ENCODE assay signal across 9 cellular contexts in the genomic region with DNA sequence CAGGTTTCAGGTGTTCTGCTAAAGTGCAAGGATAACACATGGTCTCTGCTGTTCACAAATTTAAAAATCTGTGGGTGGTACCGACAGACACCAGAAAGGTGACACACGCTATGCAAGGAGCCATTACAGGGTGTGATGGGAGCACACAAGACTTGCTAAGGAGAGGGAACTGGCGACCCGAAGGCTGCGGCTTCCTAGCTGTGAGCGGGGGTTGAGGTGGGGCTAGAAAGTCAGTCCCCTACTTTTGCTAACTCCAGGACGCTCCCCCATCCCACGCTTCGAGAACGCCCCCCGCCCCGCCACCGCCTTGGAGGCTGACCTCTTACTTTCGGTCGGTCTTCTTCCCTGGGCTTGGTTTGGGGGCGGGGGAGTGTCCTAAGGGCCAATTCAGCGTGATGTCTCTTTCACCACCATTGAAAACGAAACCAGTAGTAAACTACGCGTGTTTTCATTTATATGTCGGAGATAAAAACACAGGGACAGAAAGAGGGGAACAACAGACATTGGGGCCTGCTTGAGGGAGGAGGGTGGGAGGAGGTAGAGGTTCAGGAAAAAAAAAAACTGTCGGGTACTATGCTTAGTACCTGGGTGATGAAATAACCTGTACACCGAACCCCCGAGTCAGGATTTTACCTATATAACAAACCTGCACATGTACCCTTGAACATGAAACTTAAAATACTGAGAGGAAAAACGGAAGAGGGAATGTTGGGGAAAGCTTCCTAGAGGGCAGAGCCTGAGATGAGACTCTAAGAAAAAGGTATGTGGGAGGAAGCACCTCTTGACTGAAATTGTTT. TPM values are rescaled to one million over a fixed set of nuclear protein-coding genes. Genes with fewer than 3 reads are reported as not detected.
A peak's percentile ranks its signal among the peaks of the same experiment; 100 is the strongest.
DNase-seq lines count a peak whose midpoint lies in the region; ATAC-seq and TF ChIP-seq lines count a peak whose summit lies in the region.
"Had no signal": no experiment of that assay in that cellular context is flagged by ENCODE, and none has a peak within 500 bp of the region (broad histone marks: within the 10 kb centered on the region; RNA-seq: fewer than 3 reads in every experiment).

No MANE protein-coding gene starts in this region.

- H3K27ac Mint-ChIP-seq in T-helper 2 cell treated with Interferon-gamma antibody and Interleukin-4, amounts not matched to agents 5 μg/mL and 100 μg/mL, for 36 hours: no peak overlapping the region
- no peak overlapping the region for H3K27ac Mint-ChIP-seq in stimulated activated naive B cell treated with anti-CD40 and anti-IgM and Interleukin-4, amounts not matched to agents 10 μg/mL and 1 μg/mL and 100 μg/mL, for 72 hours

- H3K27me3 Mint-ChIP-seq in T-helper 2 cell treated with Interferon-gamma antibody and Interleukin-4, amounts not matched to agents 5 μg/mL and 100 μg/mL, for 36 hours (ENCODE audit: low read depth): no peaks in the 10 kb centered on the region
- H3K27me3 Mint-ChIP-seq in stimulated activated naive B cell treated with anti-CD40 and anti-IgM and Interleukin-4, amounts not matched to agents 10 μg/mL and 1 μg/mL and 100 μg/mL, for 72 hours: no peaks in the 10 kb centered on the region

- H3K36me3 ChIP-seq in H7 (replicated peaks; ENCODE audit: control insufficient read depth, insufficient read depth, low read length): peaks cover 13% of the 10 kb centered on the region
- no peaks in the 10 kb centered on the region for H3K36me3 ChIP-seq in lung (ENCODE audit: control insufficient read depth in 2 of 2, insufficient read depth in 2 of 2, low read length in 2 of 2)

- DNase-seq in AG04450 (ENCODE audit: low read depth, low spot score) (no peak), H7 (peak; percentile 58), choroid plexus epithelial cell (ENCODE audit: low read depth) (peak; percentile 72), lung (ENCODE audit: low spot score) (peak; percentile 69), superior temporal gyrus (ENCODE audit: extremely low spot score) (no peak), DMS153 (lab: John Stamatoyannopoulos, UW) (no peak)
- peak; percentile 77 for DNase-seq in T-helper 2 cell treated with Interferon-gamma antibody and Interleukin-4, amounts not matched to agents 5 μg/mL and 100 μg/mL, for 36 hours (ENCODE audit: low spot score)
- DNase-seq in stimulated activated naive B cell treated with anti-CD40 and anti-IgM and Interleukin-4, amounts not matched to agents 10 μg/mL and 1 μg/mL and 100 μg/mL, for 72 hours: peak; percentile 65

- ATAC-seq in lung (ENCODE audit: insufficient read depth, low FRiP score): no peak
- ATAC-seq in stimulated activated naive B cell treated with anti-CD40 and anti-IgM and Interleukin-4, amounts not matched to agents 10 μg/mL and 1 μg/mL and 100 μg/mL, for 72 hours (replicated peaks): peak; percentile 22 to 26

- peaks cover 34% of the 10 kb centered on the region for H3K4me1 Mint-ChIP-seq in T-helper 2 cell treated with Interferon-gamma antibody and Interleukin-4, amounts not matched to agents 5 μg/mL and 100 μg/mL, for 36 hours (ENCODE audit: low read depth)
- H3K4me1 Mint-ChIP-seq in stimulated activated naive B cell treated with anti-CD40 and anti-IgM and Interleukin-4, amounts not matched to agents 10 μg/mL and 1 μg/mL and 100 μg/mL, for 72 hours: peaks cover 28% of the 10 kb centered on the region in 2 donors

- no peaks in the 10 kb centered on the region for H3K9me3 Mint-ChIP-seq in T-helper 2 cell treated with Interferon-gamma antibody and Interleukin-4, amounts not matched to agents 5 μg/mL and 100 μg/mL, for 36 hours
- no peaks in the 10 kb centered on the region for H3K9me3 Mint-ChIP-seq in stimulated activated naive B cell treated with anti-CD40 and anti-IgM and Interleukin-4, amounts not matched to agents 10 μg/mL and 1 μg/mL and 100 μg/mL, for 72 hours

- H3K27ac ChIP-seq in AG04450 (ENCODE audit: low read depth, low read length) (peak overlapping the region; percentile 100), lung (ENCODE audit: low read depth in 1 of 2, low read length in 1 of 2) (peak overlapping the region; percentile 90 to 92)

- peaks cover 6 to 9% of the 10 kb centered on the region in 2 donors for H3K4me1 ChIP-seq in lung (ENCODE audit: control insufficient read depth in 2 of 2, insufficient read depth in 2 of 2, low read length in 2 of 2)

- H3K9me3 ChIP-seq in AG04450 (ENCODE audit: control insufficient read depth, insufficient read depth, low read length) (no peaks in the 10 kb centered on the region), lung (ENCODE audit: control insufficient read depth in 2 of 2, insufficient read depth in 1 of 2, low read length in 1 of 2) (no peaks in the 10 kb centered on the region)

- H3K4me3 ChIP-seq in AG04450 (ENCODE audit: low read depth, low read length) (peak overlapping the region; percentile 75), H7 (ENCODE audit: insufficient read depth, low read depth, low read length) (peak overlapping the region; percentile 96), choroid plexus epithelial cell (ENCODE audit: low read depth, low read length) (peak overlapping the region; percentile 71), lung (peak overlapping the region; percentile 54)

- H3K27me3 ChIP-seq in AG04450 (ENCODE audit: control insufficient read depth, insufficient read depth, low read length): no peaks in the 10 kb centered on the region
- no peaks in the 10 kb centered on the region for H3K27me3 ChIP-seq in H7 (ENCODE audit: control insufficient read depth, insufficient read depth, low read length)
- no peaks in the 10 kb centered on the region for H3K27me3 ChIP-seq in lung (ENCODE audit: control insufficient read depth, insufficient read depth)

- CTCF ChIA-PET in AG04450 (lab: Charles Lee): interaction anchor here (0.7 to 1.6 kb wide), 3 partner anchors 20 to 42 kb away, joined by 3 to 4 read pairs (median 3); no protein-coding TSS in a partner anchor

- H3K4me3 Mint-ChIP-seq in T-helper 2 cell treated with Interferon-gamma antibody and Interleukin-4, amounts not matched to agents 5 μg/mL and 100 μg/mL, for 36 hours: no peak overlapping the region
- no peak overlapping the region for H3K4me3 Mint-ChIP-seq in stimulated activated naive B cell treated with anti-CD40 and anti-IgM and Interleukin-4, amounts not matched to agents 10 μg/mL and 1 μg/mL and 100 μg/mL, for 72 hours

- WGBS in lung, 2 donors: 0 to 1% methylated on average over 25 of the region's 25 CpGs

- POLR2A ChIA-PET in AG04450 (lab: Yijun Ruan, JAX): interaction anchor here (0.6 to 1.1 kb wide), 2 partner anchors 15 to 348 kb away, joined by 3 read pairs; no protein-coding TSS in a partner anchor

- peaks cover 19% of the 10 kb centered on the region for H3K36me3 Mint-ChIP-seq in T-helper 2 cell treated with Interferon-gamma antibody and Interleukin-4, amounts not matched to agents 5 μg/mL and 100 μg/mL, for 36 hours (ENCODE audit: low read depth)
- H3K36me3 Mint-ChIP-seq in stimulated activated naive B cell treated with anti-CD40 and anti-IgM and Interleukin-4, amounts not matched to agents 10 μg/mL and 1 μg/mL and 100 μg/mL, for 72 hours: peaks cover 12 to 23% of the 10 kb centered on the region in 2 donors

- TF ChIP-seq CTCF in AG04450 (IDR thresholded peaks at IDR 0.05; ENCODE audit: low read depth, low read length) (no peak), choroid plexus epithelial cell (conservative IDR thresholded peaks at IDR 0.05; ENCODE audit: low read depth, low read length) (no peak), lung (IDR thresholded peaks at IDR 0.05; ENCODE audit: control extremely low read depth, extremely low read depth) (no peak)

RNA-seq across cellular contexts. Expression of gene CKS1B, which starts 1.1 kb away (rescaled TPM):
- polyA plus RNA-seq in AG04450 (2011; rRNA removed) (66.4 and 81.3 TPM in 2 replicates), lung (10 to 100 TPM; 26.9 to 38.2 TPM)
- polyA minus RNA-seq in AG04450 (2011; rRNA and poly(A)+ RNA removed): 32.1 and 34.2 TPM in 2 replicates
- 342 and 347 TPM in 2 replicates for total RNA-seq in H7 (2014; rRNA removed; shearing (Covaris generic))
- total RNA-seq in lung: 10 to 100 TPM; 22.3 to 33.6 TPM

RNA-seq across cellular contexts. Expression of gene SHC1, which starts 5.1 kb away (rescaled TPM):
- 371 and 409 TPM in 2 replicates for polyA plus RNA-seq in AG04450 (2011; rRNA removed)
- 335 and 453 TPM in 2 replicates for polyA minus RNA-seq in AG04450 (2011; rRNA and poly(A)+ RNA removed)
- total RNA-seq in H7 (2014; rRNA removed; shearing (Covaris generic)): 298 and 333 TPM in 2 replicates
- 100 to 1,000 TPM in 1 of 2 donors, 10 to 100 TPM in 1; 67.6 to 136 TPM for total RNA-seq in lung
- polyA plus RNA-seq in lung: 100 to 1,000 TPM in 1 of 2 donors, 10 to 100 TPM in 1; 76.5 to 111 TPM

RNA-seq across cellular contexts. Expression of gene FLAD1, which starts 7.5 kb away (rescaled TPM):
- 21.1 and 30.2 TPM in 2 replicates for polyA plus RNA-seq in AG04450 (2011; rRNA removed)
- polyA minus RNA-seq in AG04450 (2011; rRNA and poly(A)+ RNA removed): 35.7 and 52.2 TPM in 2 replicates
- 152 and 177 TPM in 2 replicates for total RNA-seq in H7 (2014; rRNA removed; shearing (Covaris generic))
- total RNA-seq in lung: 10 to 100 TPM; 10.9 to 37.0 TPM
- 10 to 100 TPM; 29.3 to 31.9 TPM for polyA plus RNA-seq in lung

RNA-seq across cellular contexts. Expression of gene PYGO2, which starts 14.0 kb away (rescaled TPM):
- polyA plus RNA-seq in AG04450 (2011; rRNA removed): 18.1 and 19.3 TPM in 2 replicates
- 14.3 and 14.8 TPM in 2 replicates for polyA minus RNA-seq in AG04450 (2011; rRNA and poly(A)+ RNA removed)
- 52.6 and 62.8 TPM in 2 replicates for total RNA-seq in H7 (2014; rRNA removed; shearing (Covaris generic))
- total RNA-seq in lung: 10 to 100 TPM; 17.9 to 25.2 TPM
- 10 to 100 TPM; 14.6 to 22.2 TPM for polyA plus RNA-seq in lung

RNA-seq across cellular contexts. Expression of gene LENEP, which starts 17.8 kb away (rescaled TPM):
- polyA plus RNA-seq in AG04450 (2011; rRNA removed) (0.21 TPM in 1 of 2 replicates, not detected in the other), lung (under 1 TPM in 1 of 2 donors, not detected in 1; 0.31 TPM)
- 0.91 and 1.4 TPM in 2 replicates for polyA minus RNA-seq in AG04450 (2011; rRNA and poly(A)+ RNA removed)
- total RNA-seq in H7 (2014; rRNA removed; shearing (Covaris generic)): 0.21 and 1.00 TPM in 2 replicates
- under 1 TPM in 1 of 2 donors, not detected in 1; 0.89 TPM for total RNA-seq in lung
- total RNA-seq: subcutaneous adipose tissue had no signal

Comparison
In these comparisons a context has a peak if more than half of its experiments do, and no peak if none do; other contexts are left out.
1. DNase-seq: peak in H7 (single experiment), T-helper 2 cell treated with Interferon-gamma antibody and Interleukin-4, amounts not matched to agents 5 μg/mL and 100 μg/mL, for 36 hours (single experiment), choroid plexus epithelial cell (single experiment), lung (single experiment) and stimulated activated naive B cell treated with anti-CD40 and anti-IgM and Interleukin-4, amounts not matched to agents 10 μg/mL and 1 μg/mL and 100 μg/mL, for 72 hours (single experiment); none in AG04450 (single experiment), superior temporal gyrus (single experiment) and DMS153 (single experiment).
2. Peak in every context shown above with its lines, with median percentiles within 50 percentile points of each other: H3K4me3 ChIP-seq.